Comparison of ENCODE assay signal across 15 cellular contexts in genomic region chr1:151581946-151582345, GRCh38.
"Had no signal": no experiment of that assay in that cellular context is flagged by ENCODE, and none has a peak within 500 bp of the region (broad histone marks: within the 10 kb centered on the region; RNA-seq: fewer than 3 reads in every experiment).

No MANE protein-coding gene starts in this region.

- H3K27me3 Mint-ChIP-seq: activated CD4-positive, alpha-beta T cell treated with anti-CD3 and anti-CD28 coated beads for 36 hours; activated CD8-positive, alpha-beta memory T cell treated with anti-CD3 and anti-CD28 coated beads, Interleukin-2, amount 10 ng/mL, durations not matched to agents 7 days and 5 days; activated naive CD8-positive, alpha-beta T cell had no signal

- H3K27ac Mint-ChIP-seq: activated CD4-positive, alpha-beta T cell treated with anti-CD3 and anti-CD28 coated beads for 36 hours; activated CD8-positive, alpha-beta memory T cell treated with anti-CD3 and anti-CD28 coated beads, Interleukin-2, amount 10 ng/mL, durations not matched to agents 7 days and 5 days; activated naive CD8-positive, alpha-beta T cell; natural killer cell; WTC11 had no signal

- H3K4me1 Mint-ChIP-seq: activated CD4-positive, alpha-beta T cell treated with anti-CD3 and anti-CD28 coated beads for 36 hours; natural killer cell had no signal

- H3K27me3 ChIP-seq: cardiac muscle cell, dorsolateral prefrontal cortex, tibial nerve had no signal

- ATAC-seq: activated CD4-positive, alpha-beta T cell treated with anti-CD3 and anti-CD28 coated beads for 36 hours; activated CD8-positive, alpha-beta memory T cell treated with anti-CD3 and anti-CD28 coated beads, Interleukin-2, amount 10 ng/mL, durations not matched to agents 7 days and 5 days; natural killer cell; WTC11 had no signal

- H3K9me3 Mint-ChIP-seq: natural killer cell, WTC11 had no signal

- H3K27ac ChIP-seq: cardiac muscle cell, dorsolateral prefrontal cortex, tibial nerve had no signal

- H3K4me3 ChIP-seq: cardiac muscle cell, dorsolateral prefrontal cortex, tibial nerve had no signal

- H3K9me3 ChIP-seq: tibial nerve had no signal

- H3K4me1 ChIP-seq: tibial nerve had no signal

- H3K36me3 Mint-ChIP-seq: activated CD8-positive, alpha-beta memory T cell treated with anti-CD3 and anti-CD28 coated beads, Interleukin-2, amount 10 ng/mL, durations not matched to agents 7 days and 5 days; activated naive CD8-positive, alpha-beta T cell; natural killer cell had no signal

- DNase-seq: activated CD4-positive, alpha-beta T cell treated with anti-CD3 and anti-CD28 coated beads for 36 hours; activated CD4-positive, alpha-beta T cell treated with anti-CD3 and anti-CD28 coated beads, Interleukin-2, amount 50 U/mL, for 48 hours; activated CD8-positive, alpha-beta memory T cell treated with anti-CD3 and anti-CD28 coated beads, Interleukin-2, amount 10 ng/mL, durations not matched to agents 7 days and 5 days; dorsolateral prefrontal cortex; head of caudate nucleus; natural killer cell; stimulated activated CD4-positive, alpha-beta T cell treated with anti-CD3 and anti-CD28 coated beads, Interleukin-12 subunit alpha, Interleukin-12 subunit beta, amount 100 ng/mL, for 4 hours; stimulated activated CD4-positive, alpha-beta T cell treated with anti-CD3 and anti-CD28 coated beads, Interleukin-1b, Interleukin-23, amount 100 ng/mL, for 48 hours; stimulated activated CD8-positive, alpha-beta memory T cell treated with anti-CD3 and anti-CD28 coated beads, Interleukin-4, amount 100 ng/mL, for 48 hours; stimulated activated naive CD4-positive, alpha-beta T cell treated with Interleukin-2 at 50 U/mL for 16 hours; SW 1271 had no signal

- H3K4me3 Mint-ChIP-seq: activated CD4-positive, alpha-beta T cell treated with anti-CD3 and anti-CD28 coated beads for 36 hours; activated CD8-positive, alpha-beta memory T cell treated with anti-CD3 and anti-CD28 coated beads, Interleukin-2, amount 10 ng/mL, durations not matched to agents 7 days and 5 days; activated naive CD8-positive, alpha-beta T cell; natural killer cell; WTC11 had no signal
